In the genomic region with DNA sequence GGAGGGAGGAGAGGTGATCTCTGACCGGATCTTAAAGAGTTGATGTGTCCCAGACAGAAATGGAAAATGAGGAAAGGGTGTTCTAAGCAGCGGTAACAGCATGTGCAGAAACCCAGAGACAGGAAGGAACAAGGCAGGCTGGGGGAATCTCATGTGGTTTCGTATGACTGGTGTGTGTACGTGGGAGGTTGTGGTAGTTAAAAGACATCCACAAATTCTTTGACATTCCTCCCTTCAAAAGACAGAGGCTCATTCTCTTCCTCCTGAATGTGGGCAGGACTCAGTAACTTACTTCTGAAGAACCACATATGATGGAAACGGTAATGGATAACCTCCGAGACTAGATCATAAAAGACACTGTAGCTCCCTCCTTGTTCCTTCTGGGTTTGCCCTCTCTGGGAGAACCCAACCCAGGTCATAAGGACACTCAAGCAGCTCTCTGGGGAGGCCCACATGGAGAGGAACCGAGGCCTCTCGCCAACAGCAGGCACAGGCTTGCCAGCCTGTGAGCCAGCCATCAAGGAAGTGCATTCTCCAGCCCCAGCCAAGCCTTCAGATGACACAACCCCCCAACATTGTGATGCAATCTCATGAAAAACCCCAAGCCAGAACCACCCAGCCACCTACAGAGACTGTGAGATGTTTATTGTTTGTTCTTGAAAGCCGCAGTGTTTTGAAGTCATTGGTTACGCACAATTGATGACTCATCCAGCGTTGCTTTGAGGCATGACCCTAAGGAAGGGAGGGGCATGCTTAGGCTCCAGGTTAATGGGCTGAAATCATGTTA, we compare ENCODE assay signal across 10 cellular contexts.
DNase-seq lines count a peak whose midpoint lies in the region; ATAC-seq and TF ChIP-seq lines count a peak whose summit lies in the region.
"Had no signal": no experiment of that assay in that cellular context is flagged by ENCODE, and none has a peak within 500 bp of the region (broad histone marks: within the 10 kb centered on the region; RNA-seq: fewer than 3 reads in every experiment).

No MANE protein-coding gene starts in this region.

- H3K36me3 Mint-ChIP-seq in CD8-positive, alpha-beta memory T cell, result no peaks in the 10 kb centered on the region
- H3K36me3 Mint-ChIP-seq in HFFc6 (ENCODE audit: low read depth), result no peaks in the 10 kb centered on the region
- no peaks in the 10 kb centered on the region for H3K36me3 Mint-ChIP-seq in T-helper 1 cell treated with Interleukin-12 subunit alpha and Interleukin-12 subunit beta and Interleukin-4 antibody, amounts not matched to agents 30 μg/mL and 1 μg/mL, for 36 hours (ENCODE audit: low read depth)

- H3K4me1 Mint-ChIP-seq in CD8-positive, alpha-beta memory T cell, result peaks cover 5 to 12% (median 8%) of the 10 kb centered on the region in 3 donors
- H3K4me1 Mint-ChIP-seq in HFFc6 (ENCODE audit: low read depth), result no peaks in the 10 kb centered on the region
- H3K4me1 Mint-ChIP-seq in T-helper 1 cell treated with Interleukin-12 subunit alpha and Interleukin-12 subunit beta and Interleukin-4 antibody, amounts not matched to agents 30 μg/mL and 1 μg/mL, for 36 hours (ENCODE audit: low read depth), result peaks cover 9% of the 10 kb centered on the region

- no peak overlapping the region for H3K4me3 ChIP-seq in CD8-positive, alpha-beta memory T cell (ENCODE audit: low read length)
- H3K4me3 ChIP-seq in gastroesophageal sphincter (no peak overlapping the region), testis (no peak overlapping the region)
- H3K4me3 ChIP-seq: cardiac muscle cell had no signal

- CTCF ChIA-PET in CD8-positive, alpha-beta memory T cell (lab: Charles Lee), result interaction anchor here (4.7 to 8.7 kb wide), 3 partner anchors 128 to 140 kb away, joined by 18 to 209 read pairs (median 26); no protein-coding TSS in a partner anchor

- TF ChIP-seq CTCF in HFFc6 (IDR thresholded peaks at IDR 0.05), result no peak
- no peak for TF ChIP-seq CTCF in gastroesophageal sphincter (IDR thresholded peaks at IDR 0.05)
- TF ChIP-seq CTCF in testis (IDR thresholded peaks at IDR 0.05), result no peak

- peaks cover 4% of the 10 kb centered on the region for H3K27me3 ChIP-seq in CD8-positive, alpha-beta memory T cell (ENCODE audit: insufficient read depth, low read length, poor library complexity, severe bottlenecking)
- H3K27me3 ChIP-seq in gastroesophageal sphincter, result peaks cover 63% of the 10 kb centered on the region
- H3K27me3 ChIP-seq in testis, result no peaks in the 10 kb centered on the region
- H3K27me3 ChIP-seq: cardiac muscle cell had no signal

- H3K27me3 Mint-ChIP-seq in CD8-positive, alpha-beta memory T cell, result peaks cover 9 to 37% of the 10 kb centered on the region in 2 donors
- peaks cover 37% of the 10 kb centered on the region for H3K27me3 Mint-ChIP-seq in HFFc6 (ENCODE audit: insufficient read depth)
- H3K27me3 Mint-ChIP-seq in T-helper 1 cell treated with Interleukin-12 subunit alpha and Interleukin-12 subunit beta and Interleukin-4 antibody, amounts not matched to agents 30 μg/mL and 1 μg/mL, for 36 hours (ENCODE audit: low read depth), result peaks cover 22% of the 10 kb centered on the region

- H3K27ac ChIP-seq in CD8-positive, alpha-beta memory T cell (ENCODE audit: low read depth, low read length), result no peak overlapping the region
- H3K27ac ChIP-seq in gastroesophageal sphincter (no peak overlapping the region), testis (no peak overlapping the region)
- H3K27ac ChIP-seq: cardiac muscle cell had no signal

- no peak for ATAC-seq in gastroesophageal sphincter
- no peak for ATAC-seq in HG03469 (IDR thresholded peaks at IDR 0.05; ENCODE audit: unreplicated experiment)

- H3K4me1 ChIP-seq in CD8-positive, alpha-beta memory T cell (ENCODE audit: insufficient read depth, low read length), result no peaks in the 10 kb centered on the region
- H3K4me1 ChIP-seq in gastroesophageal sphincter (peaks cover 0 to 6% (median 0%) of the 10 kb centered on the region in 3 donors), testis (no peaks in the 10 kb centered on the region)

- H3K9me3 Mint-ChIP-seq in CD8-positive, alpha-beta memory T cell, result peaks cover 0 to 8% (median 0%) of the 10 kb centered on the region in 5 donors
- peaks cover 10% of the 10 kb centered on the region for H3K9me3 Mint-ChIP-seq in HFFc6
- peaks cover 8% of the 10 kb centered on the region for H3K9me3 Mint-ChIP-seq in T-helper 1 cell treated with Interleukin-12 subunit alpha and Interleukin-12 subunit beta and Interleukin-4 antibody, amounts not matched to agents 30 μg/mL and 1 μg/mL, for 36 hours

- intact Hi-C loops in testis (cut with DNase I; ENCODE audit: low total_unique reads), result no loop called here

- no peak for TF ChIP-seq EP300 in gastroesophageal sphincter (IDR thresholded peaks at IDR 0.05)

- peak overlapping the region in 7 of 8 donors; percentile 5 to 83 (median 47) for H3K27ac Mint-ChIP-seq in CD8-positive, alpha-beta memory T cell
- no peak overlapping the region for H3K27ac Mint-ChIP-seq in HFFc6
- peak overlapping the region; percentile 53 for H3K27ac Mint-ChIP-seq in T-helper 1 cell treated with Interleukin-12 subunit alpha and Interleukin-12 subunit beta and Interleukin-4 antibody, amounts not matched to agents 30 μg/mL and 1 μg/mL, for 36 hours

- no peaks in the 10 kb centered on the region for H3K9me3 ChIP-seq in CD8-positive, alpha-beta memory T cell (ENCODE audit: low read length)
- H3K9me3 ChIP-seq in gastroesophageal sphincter (peaks cover 0 to 5% (median 0%) of the 10 kb centered on the region in 3 donors), testis (no peaks in the 10 kb centered on the region)

- WGBS in gastroesophageal sphincter (ENCODE audit: low coverage in 1 of 2), 2 donors, result 85 to 88% methylated on average over 6 to 9 of the region's 11 CpGs
- WGBS in testis, 2 donors, result 84 to 85% methylated on average over 9 to 11 of the region's 11 CpGs

- no peak overlapping the region for H3K4me3 Mint-ChIP-seq in CD8-positive, alpha-beta memory T cell
- H3K4me3 Mint-ChIP-seq in HFFc6, result no peak overlapping the region
- H3K4me3 Mint-ChIP-seq in T-helper 1 cell treated with Interleukin-12 subunit alpha and Interleukin-12 subunit beta and Interleukin-4 antibody, amounts not matched to agents 30 μg/mL and 1 μg/mL, for 36 hours, result no peak overlapping the region

- TF ChIP-seq POLR2A in erythroblast (IDR thresholded peaks at IDR 0.05; ENCODE audit: low read length) (no peak), gastroesophageal sphincter (IDR thresholded peaks at IDR 0.05) (no peak), testis (IDR thresholded peaks at IDR 0.05) (no peak)

- peak in 2 of 5 donors; percentile 24 to 39 for DNase-seq in CD8-positive, alpha-beta memory T cell
- peak; percentile 8 for DNase-seq in HFFc6
- peak; percentile 18 to 24 for DNase-seq in erythroblast (lab: John Stamatoyannopoulos, UW)
- no peak for DNase-seq in NCI-H146 treated with DMSO at 0.1 percent for 48 hours (lab: John Stamatoyannopoulos, UW; ENCODE audit: unreplicated experiment)
- no peak for DNase-seq in testis
- DNase-seq: occipital lobe had no signal

- no peaks in the 10 kb centered on the region for H3K36me3 ChIP-seq in CD8-positive, alpha-beta memory T cell (ENCODE audit: insufficient read depth, low read length)
- H3K36me3 ChIP-seq in gastroesophageal sphincter (no peaks in the 10 kb centered on the region), testis (ENCODE audit: low read depth, missing control alignments) (no peaks in the 10 kb centered on the region)
- H3K36me3 ChIP-seq: cardiac muscle cell had no signal

- POLR2A ChIA-PET in CD8-positive, alpha-beta memory T cell (lab: Charles Lee), result no interaction called here

Comparison
In these comparisons a context has a peak if more than half of its experiments do, and no peak if none do; other contexts are left out.
1. DNase-seq: peak in HFFc6 (single experiment) and erythroblast (2 of 2); none in NCI-H146 treated with DMSO at 0.1 percent for 48 hours (single experiment) and testis (single experiment).